Comparison of ENCODE assay signal across 20 cellular contexts in the genomic region with DNA sequence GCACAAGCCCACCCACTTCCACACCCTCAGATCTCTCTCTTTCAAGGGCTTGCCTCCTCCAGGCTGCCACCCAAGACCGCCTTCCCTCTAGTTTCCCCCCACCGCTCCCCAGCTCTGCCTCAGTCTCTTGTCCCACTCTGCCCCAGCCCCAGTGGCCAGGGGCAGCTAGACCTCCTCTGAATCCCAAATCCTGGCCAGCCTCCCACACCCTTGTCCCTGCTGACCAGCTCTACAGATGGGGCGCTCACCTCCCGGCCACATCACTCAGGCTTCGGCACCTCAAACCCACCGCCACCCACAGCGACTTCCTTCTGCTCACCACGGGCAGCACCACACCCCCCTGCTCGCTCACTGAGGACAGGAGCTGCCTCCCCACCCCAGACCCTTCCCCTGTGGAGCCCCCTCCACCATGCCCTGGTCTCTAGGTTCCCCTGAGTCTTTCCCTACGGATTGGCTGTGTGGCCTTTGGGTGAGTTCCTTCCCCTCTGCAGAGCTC. TPM values are rescaled to one million over a fixed set of nuclear protein-coding genes. Genes with fewer than 3 reads are reported as not detected.
A peak's percentile ranks its signal among the peaks of the same experiment; 100 is the strongest.
DNase-seq lines count a peak whose midpoint lies in the region; ATAC-seq, FAIRE-seq and TF ChIP-seq lines count a peak whose summit lies in the region.
"Had no signal": no experiment of that assay in that cellular context is flagged by ENCODE, and none has a peak within 500 bp of the region (broad histone marks: within the 10 kb centered on the region; RNA-seq: fewer than 3 reads in every experiment).

No MANE protein-coding gene starts in this region.

- no peak overlapping the region for H2AFZ ChIP-seq in H1 (ENCODE audit: low read length)
- H2AFZ ChIP-seq in osteoblast (ENCODE audit: low read length), result no peak overlapping the region

- TF ChIP-seq POLR2A in H1 (IDR thresholded peaks at IDR 0.05; ENCODE audit: control extremely low read depth in 1 of 2, low read depth in 2 of 2, low read length in 2 of 2), result no peak

- no peaks in the 10 kb centered on the region for H3K27me3 Mint-ChIP-seq in CD4-positive, CD25-positive, alpha-beta regulatory T cell
- H3K27me3 Mint-ChIP-seq: activated CD4-positive, alpha-beta T cell treated with anti-CD3 and anti-CD28 coated beads, Interleukin-2, amount 10 ng/mL, durations not matched to agents 24 days and 14 days had no signal

- ATAC-seq in CD4-positive, CD25-positive, alpha-beta regulatory T cell (ENCODE audit: low read depth in 2 of 2), result no peak
- no peak for ATAC-seq in HG03108 (IDR thresholded peaks at IDR 0.05; ENCODE audit: unreplicated experiment)
- ATAC-seq: mucosa of descending colon had no signal

- no peaks in the 10 kb centered on the region for H3K36me3 ChIP-seq in CD4-positive, CD25-positive, alpha-beta regulatory T cell (ENCODE audit: control insufficient read depth, insufficient read depth, low read length)
- H3K36me3 ChIP-seq in H1 (ENCODE audit: control insufficient read depth in 2 of 4, insufficient read depth in 4 of 4, low read length in 3 of 4) (no peaks in the 10 kb centered on the region), osteoblast (ENCODE audit: insufficient read depth, low read length) (no peaks in the 10 kb centered on the region)
- H3K36me3 ChIP-seq: MG63 had no signal

- H3K27ac ChIP-seq in CD4-positive, CD25-positive, alpha-beta regulatory T cell (ENCODE audit: insufficient read depth, low read length, poor library complexity, severe bottlenecking), result no peak overlapping the region
- H3K27ac ChIP-seq in RWPE1 (peak overlapping the region; percentile 81), H1 (ENCODE audit: low read depth, low read length) (no peak overlapping the region), osteoblast (ENCODE audit: low read depth, low read length) (no peak overlapping the region)

- H2BK15ac ChIP-seq in H1 (ENCODE audit: low read length), result no peak overlapping the region

- no peaks in the 10 kb centered on the region for H4K20me1 ChIP-seq in H1 (replicated peaks in 1 of 2; ENCODE audit: control insufficient read depth in 1 of 2, insufficient read depth in 2 of 2, low read length in 2 of 2)
- no peaks in the 10 kb centered on the region for H4K20me1 ChIP-seq in osteoblast (ENCODE audit: insufficient read depth, low read length)

- H3K9ac ChIP-seq in H1 (replicated peaks in 1 of 4; ENCODE audit: extremely low read depth in 1 of 4, low read depth in 3 of 4, low read length in 3 of 4), result no peak overlapping the region

- H3K23ac ChIP-seq in H1 (ENCODE audit: insufficient read length), result no peak overlapping the region

- no peak overlapping the region for H3K56ac ChIP-seq in H1 (replicated peaks; ENCODE audit: insufficient read length, low read depth, low read length)

- no peak overlapping the region for H2BK12ac ChIP-seq in H1 (ENCODE audit: low read depth, low read length)

- no peak overlapping the region for H2BK5ac ChIP-seq in H1 (ENCODE audit: low read depth, low read length)

- no peaks in the 10 kb centered on the region for H3K9me3 Mint-ChIP-seq in CD4-positive, CD25-positive, alpha-beta regulatory T cell
- H3K9me3 Mint-ChIP-seq: activated CD4-positive, alpha-beta T cell treated with anti-CD3 and anti-CD28 coated beads, Interleukin-2, amount 10 ng/mL, durations not matched to agents 24 days and 14 days had no signal

- H3K27ac Mint-ChIP-seq in CD4-positive, CD25-positive, alpha-beta regulatory T cell, result peak overlapping the region; percentile 38 to 75 (median 73)
- H3K27ac Mint-ChIP-seq: activated CD4-positive, alpha-beta T cell treated with anti-CD3 and anti-CD28 coated beads, Interleukin-2, amount 10 ng/mL, durations not matched to agents 24 days and 14 days had no signal

- no peak overlapping the region for H3K4me3 ChIP-seq in CD4-positive, CD25-positive, alpha-beta regulatory T cell (ENCODE audit: low read depth, low read length)
- H3K4me3 ChIP-seq in H1 (ENCODE audit: extremely low read depth in 1 of 4, insufficient read depth in 2 of 4, low read depth in 3 of 4, low read length in 4 of 4) (no peak overlapping the region), osteoblast (ENCODE audit: insufficient read depth, low read length) (no peak overlapping the region)
- H3K4me3 ChIP-seq: MG63, mucosa of descending colon had no signal

- TF ChIP-seq EP300 in H1 (IDR thresholded peaks at IDR 0.05; ENCODE audit: borderline replicate concordance in 1 of 2, low read depth in 2 of 2, low read length in 2 of 2), result no peak

- no peak overlapping the region for H2BK120ac ChIP-seq in H1 (replicated peaks; ENCODE audit: low read depth, low read length)

- peaks cover 0 to 56% (median 8%) of the 10 kb centered on the region in 4 donors for H3K4me1 Mint-ChIP-seq in CD4-positive, CD25-positive, alpha-beta regulatory T cell

- no peak overlapping the region for H3K4ac ChIP-seq in H1 (replicated peaks; ENCODE audit: insufficient read length, low read depth, low read length)

- H3K36me3 Mint-ChIP-seq in CD4-positive, CD25-positive, alpha-beta regulatory T cell, result no peaks in the 10 kb centered on the region

- H2AK5ac ChIP-seq in H1 (ENCODE audit: low read depth, low read length), result no peak overlapping the region

- H3K79me2 ChIP-seq in H1 (ENCODE audit: control insufficient read depth in 1 of 2, insufficient read depth in 2 of 2, low read length in 2 of 2), result no peaks in the 10 kb centered on the region
- no peaks in the 10 kb centered on the region for H3K79me2 ChIP-seq in osteoblast (ENCODE audit: insufficient read depth, low read length)

- CTCF ChIA-PET in RWPE1 (lab: Yijun Ruan, JAX) (interaction anchor here (0.6 kb wide), 1 partner anchor 16 kb away, joined by 4 read pairs; no protein-coding TSS in a partner anchor), H1 (lab: Charles Lee; ENCODE audit: partially characterized antibody) (interaction anchor here (1.1 to 10.7 kb wide), 9 partner anchors 10 to 185 kb away, joined by 3 to 78 read pairs (median 8); a partner anchor contains a TSS)

- H2BK20ac ChIP-seq in H1 (ENCODE audit: low read length), result no peak overlapping the region

- no peak for FAIRE-seq in H1 (lab: Jason Lieb, UNC)

- no peaks in the 10 kb centered on the region for H3K23me2 ChIP-seq in H1 (ENCODE audit: low read depth, low read length)

- TF ChIP-seq CTCF in RWPE1 (conservative IDR thresholded peaks at IDR 0.05; ENCODE audit: low read depth) (no peak), H1 (IDR thresholded peaks at IDR 0.05; ENCODE audit: control extremely low read depth in 1 of 3, insufficient read depth in 1 of 3, low read depth in 1 of 3, low read length in 3 of 3) (no peak), osteoblast (IDR thresholded peaks at IDR 0.05; ENCODE audit: extremely low read depth, low read depth, low read length) (no peak)

- H3K9me3 ChIP-seq in CD4-positive, CD25-positive, alpha-beta regulatory T cell (ENCODE audit: control insufficient read depth in 2 of 2, low read length in 2 of 2), result no peaks in the 10 kb centered on the region
- no peaks in the 10 kb centered on the region for H3K9me3 ChIP-seq in H1 (ENCODE audit: insufficient read depth in 2 of 2, low read depth in 1 of 2, low read length in 1 of 2)
- H3K9me3 ChIP-seq in osteoblast (ENCODE audit: low read depth, low read length), result no peaks in the 10 kb centered on the region
- H3K9me3 ChIP-seq: MG63, mucosa of descending colon had no signal

- H3K4me1 ChIP-seq in CD4-positive, CD25-positive, alpha-beta regulatory T cell (ENCODE audit: control insufficient read depth, insufficient read depth, low read length, poor library complexity, severe bottlenecking), result peaks cover 27% of the 10 kb centered on the region
- H3K4me1 ChIP-seq in H1 (replicated peaks in 1 of 4; ENCODE audit: control insufficient read depth in 3 of 4, insufficient read depth in 4 of 4, low read length in 3 of 4), result peaks cover 0 to 7% (median 0%) of the 10 kb centered on the region in 4 experiments; a peak in 2 of 7 replicates
- peaks cover 6% of the 10 kb centered on the region for H3K4me1 ChIP-seq in osteoblast (ENCODE audit: insufficient read depth, low read length)

- no peak overlapping the region for H4K5ac ChIP-seq in H1 (ENCODE audit: insufficient read length, low read depth, low read length)

- no peaks in the 10 kb centered on the region for H3K79me1 ChIP-seq in H1 (ENCODE audit: low read depth, low read length)

- H3K4me2 ChIP-seq in H1 (ENCODE audit: insufficient read depth in 1 of 2, low read depth in 2 of 2, low read length in 2 of 2) (no peak overlapping the region), osteoblast (ENCODE audit: insufficient read depth, low read length) (no peak overlapping the region)

- POLR2A ChIA-PET in RWPE1 (lab: Yijun Ruan, JAX; ENCODE audit: low non-redundant PET), result interaction anchor here (0.6 kb wide), 1 partner anchor 1460 kb away, joined by 7 read pairs; no protein-coding TSS in a partner anchor
- POLR2A ChIA-PET in H1 (lab: Charles Lee; ENCODE audit: partially characterized antibody), result interaction anchor here (1.2 to 5.4 kb wide), 3 partner anchors 10 to 16 kb away, joined by 3 to 29 read pairs (median 4); no protein-coding TSS in a partner anchor

- peak overlapping the region; percentile 18; the same call in 1 of the 2 replicates for H4K8ac ChIP-seq in H1 (ENCODE audit: extremely low read depth, insufficient read depth, low read length)

- H3K4me3 Mint-ChIP-seq in CD4-positive, CD25-positive, alpha-beta regulatory T cell, result peak overlapping the region in 1 of 4 donors; percentile 71
- H3K4me3 Mint-ChIP-seq: activated CD4-positive, alpha-beta T cell treated with anti-CD3 and anti-CD28 coated beads, Interleukin-2, amount 10 ng/mL, durations not matched to agents 24 days and 14 days had no signal

- TF ChIP-seq RAD21 in H1 (IDR thresholded peaks at IDR 0.05 in 1 of 2, conservative IDR thresholded peaks at IDR 0.05 in 1 of 2; ENCODE audit: low read depth in 2 of 2, low read length in 2 of 2), result no peak

- 86% methylated on average over 7 of the region's 10 CpGs; no CpG with 5 or more reads in 1 of the 2 experiments for WGBS in H1 (ENCODE audit: extremely low coverage in 1 of 2, insufficient coverage in 1 of 2, insufficient read length in 1 of 2, insufficient replicate concordance in 2 of 2, low coverage in 1 of 2, low lambda C conversion rate in 2 of 2, missing lambda C conversion rate in 1 of 2), 2 experiments

- H3K27me3 ChIP-seq in CD4-positive, CD25-positive, alpha-beta regulatory T cell (ENCODE audit: control insufficient read depth, insufficient read depth, low read length), result no peaks in the 10 kb centered on the region
- H3K27me3 ChIP-seq in H1 (replicated peaks in 1 of 4; ENCODE audit: control insufficient read depth in 3 of 4, extremely low read depth in 1 of 4, insufficient read depth in 3 of 4, low read length in 3 of 4) (no peaks in the 10 kb centered on the region), osteoblast (ENCODE audit: insufficient read depth, low read length) (no peaks in the 10 kb centered on the region)
- H3K27me3 ChIP-seq: MG63 had no signal

- DNase-seq in CD4-positive, CD25-positive, alpha-beta regulatory T cell, result no peak
- DNase-seq in RWPE1 (ENCODE audit: low spot score), result no peak
- DNase-seq in H1 (ENCODE audit: low read depth in 1 of 2, low spot score in 2 of 2), result no peak
- peak; percentile 66 for DNase-seq in osteoblast (ENCODE audit: insufficient read length, low spot score, missing footprints)
- no peak for DNase-seq in activated naive CD4-positive, alpha-beta T cell treated with Interleukin-2 at 50 U/mL for 16 hours
- DNase-seq in superior temporal gyrus (ENCODE audit: extremely low spot score), result no peak
- DNase-seq in A172 (ENCODE audit: low spot score), result no peak
- DNase-seq: activated CD4-positive, alpha-beta T cell treated with anti-CD3 and anti-CD28 coated beads, Interleukin-2, amount 10 ng/mL, durations not matched to agents 24 days and 14 days; AML-193; DMS79; erythroblast; islet precursor cell; MG63; NCI-H1930; NCI-H526 had no signal

- H4K91ac ChIP-seq in H1 (replicated peaks; ENCODE audit: insufficient read length, low read length), result no peak overlapping the region

- no peak overlapping the region for H3K14ac ChIP-seq in H1 (ENCODE audit: insufficient read length)

- no peak overlapping the region for H3K18ac ChIP-seq in H1 (ENCODE audit: extremely low read depth, low read length)

RNA-seq across cellular contexts. Expression of a gene that starts 11.3 kb away (rescaled TPM):
- 0.57 TPM for total RNA-seq in CD4-positive, CD25-positive, alpha-beta regulatory T cell
- polyA plus RNA-seq in CD4-positive, CD25-positive, alpha-beta regulatory T cell, result under 1 TPM in 2 of 4 donors, not detected in 2; 0.13 to 0.41 TPM
- total RNA-seq in H1 (2021; fragmentation: NEBNext Ultra II Directional; extraction: Animal tissue kit (Norgen Biotek cat#: 25700)), result not detected in 2 replicates
- 0.12 and 0.28 TPM in 2 replicates for polyA plus RNA-seq in H1 (2011; rRNA removed)
- 0.23 TPM for polyA plus RNA-seq in H1 (2011; cell fraction: cytosol; rRNA removed)
- polyA plus RNA-seq in H1 (2011; cell fraction: nucleus; rRNA removed), result 0.27 TPM
- polyA plus RNA-seq in H1 (2012, experiment 1 of 2), result 0.20 to 0.33 TPM in 2 of 4 replicates, not detected in the others
- polyA plus RNA-seq in H1 (2012, experiment 2 of 2), result 0.21 TPM
- 0.14 TPM for polyA plus RNA-seq in H1 (2013, experiment 1 of 2)
- 0.20 TPM for polyA plus RNA-seq in H1 (2013, experiment 2 of 2)
- 0.60 TPM in 1 of 2 replicates, not detected in the other for polyA minus RNA-seq in H1 (2011; rRNA and poly(A)+ RNA removed)
- not detected for polyA minus RNA-seq in H1 (2011; cell fraction: cytosol; rRNA and poly(A)+ RNA removed)
- polyA minus RNA-seq in H1 (2011; cell fraction: nucleus; rRNA and poly(A)+ RNA removed), result not detected
- not detected in 2 replicates for total RNA-seq in osteoblast
- total RNA-seq in A172 (2014; rRNA removed; shearing (Covaris generic)), result 0.10 TPM in 1 of 2 replicates, not detected in the other
- total RNA-seq: activated CD4-positive, alpha-beta T cell treated with anti-CD3 and anti-CD28 coated beads, Interleukin-2, amount 10 ng/mL, durations not matched to agents 24 days and 14 days; HT1080; SK-MEL-5 had no signal

RNA-seq across cellular contexts. Expression of a gene that starts 18.8 kb away (rescaled TPM):
- total RNA-seq in CD4-positive, CD25-positive, alpha-beta regulatory T cell, result 30.4 TPM
- 10 to 100 TPM; 21.9 to 32.8 (median 23.3) TPM for polyA plus RNA-seq in CD4-positive, CD25-positive, alpha-beta regulatory T cell
- 20.9 and 23.2 TPM in 2 replicates for total RNA-seq in H1 (2021; fragmentation: NEBNext Ultra II Directional; extraction: Animal tissue kit (Norgen Biotek cat#: 25700))
- polyA plus RNA-seq in H1 (2011; rRNA removed), result 30.0 and 42.9 TPM in 2 replicates
- 37.3 TPM for polyA plus RNA-seq in H1 (2011; cell fraction: cytosol; rRNA removed)
- polyA plus RNA-seq in H1 (2011; cell fraction: nucleus; rRNA removed), result 134 TPM
- 14.8 to 28.7 TPM (median 25.1 TPM) in 4 replicates for polyA plus RNA-seq in H1 (2012, experiment 1 of 2)
- polyA plus RNA-seq in H1 (2012, experiment 2 of 2), result 18.9 TPM
- 19.5 TPM for polyA plus RNA-seq in H1 (2013, experiment 1 of 2)
- polyA plus RNA-seq in H1 (2013, experiment 2 of 2), result 19.1 TPM
- 8.9 and 9.6 TPM in 2 replicates for polyA minus RNA-seq in H1 (2011; rRNA and poly(A)+ RNA removed)
- polyA minus RNA-seq in H1 (2011; cell fraction: cytosol; rRNA and poly(A)+ RNA removed), result 10.0 TPM
- polyA minus RNA-seq in H1 (2011; cell fraction: nucleus; rRNA and poly(A)+ RNA removed), result 20.5 TPM
- total RNA-seq in osteoblast, result 52.5 and 78.9 TPM in 2 replicates
- 103 and 108 TPM in 2 replicates for total RNA-seq in A172 (2014; rRNA removed; shearing (Covaris generic))

RNA-seq across cellular contexts. Expression of a gene that starts 36.6 kb away (rescaled TPM):
- 58.9 TPM for total RNA-seq in CD4-positive, CD25-positive, alpha-beta regulatory T cell
- 100 to 1,000 TPM; 102 to 153 (median 120) TPM for polyA plus RNA-seq in CD4-positive, CD25-positive, alpha-beta regulatory T cell
- 159 and 160 TPM in 2 replicates for total RNA-seq in H1 (2021; fragmentation: NEBNext Ultra II Directional; extraction: Animal tissue kit (Norgen Biotek cat#: 25700))
- polyA plus RNA-seq in H1 (2011; rRNA removed), result 105 and 114 TPM in 2 replicates
- polyA plus RNA-seq in H1 (2011; cell fraction: cytosol; rRNA removed), result 201 TPM
- 110 TPM for polyA plus RNA-seq in H1 (2011; cell fraction: nucleus; rRNA removed)
- polyA plus RNA-seq in H1 (2012, experiment 1 of 2), result 209 to 226 TPM (median 211 TPM) in 4 replicates
- polyA plus RNA-seq in H1 (2012, experiment 2 of 2), result 124 TPM
- 82.6 TPM for polyA plus RNA-seq in H1 (2013, experiment 1 of 2)
- polyA plus RNA-seq in H1 (2013, experiment 2 of 2), result 81.6 TPM
- polyA minus RNA-seq in H1 (2011; rRNA and poly(A)+ RNA removed), result 94.5 and 111 TPM in 2 replicates
- polyA minus RNA-seq in H1 (2011; cell fraction: cytosol; rRNA and poly(A)+ RNA removed), result 65.4 TPM
- 50.5 TPM for polyA minus RNA-seq in H1 (2011; cell fraction: nucleus; rRNA and poly(A)+ RNA removed)
- total RNA-seq in osteoblast, result 121 and 124 TPM in 2 replicates
- total RNA-seq in A172 (2014; rRNA removed; shearing (Covaris generic)), result 435 and 665 TPM in 2 replicates

RNA-seq across cellular contexts. Expression of a gene that starts 37.1 kb away (rescaled TPM):
- total RNA-seq in CD4-positive, CD25-positive, alpha-beta regulatory T cell, result not detected
- not detected for polyA plus RNA-seq in CD4-positive, CD25-positive, alpha-beta regulatory T cell
- total RNA-seq in H1 (2021; fragmentation: NEBNext Ultra II Directional; extraction: Animal tissue kit (Norgen Biotek cat#: 25700)), result not detected in 2 replicates
- 0.02 and 0.05 TPM in 2 replicates for polyA plus RNA-seq in H1 (2011; rRNA removed)
- 0.03 TPM for polyA plus RNA-seq in H1 (2011; cell fraction: cytosol; rRNA removed)
- 0.19 TPM for polyA plus RNA-seq in H1 (2011; cell fraction: nucleus; rRNA removed)
- polyA plus RNA-seq in H1 (2012, experiment 1 of 2), result 0.04 to 0.05 TPM in 2 of 4 replicates, not detected in the others
- polyA plus RNA-seq in H1 (2012, experiment 2 of 2), result not detected
- polyA plus RNA-seq in H1 (2013, experiment 1 of 2), result 0.02 TPM
- under 0.01 TPM for polyA plus RNA-seq in H1 (2013, experiment 2 of 2)
- polyA minus RNA-seq in H1 (2011; rRNA and poly(A)+ RNA removed), result 0.07 TPM in 1 of 2 replicates, not detected in the other
- not detected for polyA minus RNA-seq in H1 (2011; cell fraction: cytosol; rRNA and poly(A)+ RNA removed)
- polyA minus RNA-seq in H1 (2011; cell fraction: nucleus; rRNA and poly(A)+ RNA removed), result not detected
- total RNA-seq in osteoblast, result not detected in 2 replicates
- total RNA-seq in A172 (2014; rRNA removed; shearing (Covaris generic)), result not detected in 2 replicates
- total RNA-seq: activated CD4-positive, alpha-beta T cell treated with anti-CD3 and anti-CD28 coated beads, Interleukin-2, amount 10 ng/mL, durations not matched to agents 24 days and 14 days; HT1080; SK-MEL-5 had no signal

RNA-seq across cellular contexts. Expression of a gene that starts 59.3 kb away (rescaled TPM):
- 1.7 TPM for total RNA-seq in CD4-positive, CD25-positive, alpha-beta regulatory T cell
- not detected for polyA plus RNA-seq in CD4-positive, CD25-positive, alpha-beta regulatory T cell
- 0.34 TPM in 1 of 2 replicates, not detected in the other for total RNA-seq in H1 (2021; fragmentation: NEBNext Ultra II Directional; extraction: Animal tissue kit (Norgen Biotek cat#: 25700))
- 0.05 and 0.06 TPM in 2 replicates for polyA plus RNA-seq in H1 (2011; rRNA removed)
- polyA plus RNA-seq in H1 (2011; cell fraction: cytosol; rRNA removed), result 0.05 TPM
- 0.54 TPM for polyA plus RNA-seq in H1 (2011; cell fraction: nucleus; rRNA removed)
- polyA plus RNA-seq in H1 (2012, experiment 1 of 2), result 0.11 TPM in 1 of 4 replicates, not detected in the others
- not detected for polyA plus RNA-seq in H1 (2012, experiment 2 of 2)
- polyA plus RNA-seq in H1 (2013, experiment 1 of 2), result 0.71 TPM
- 0.29 TPM for polyA plus RNA-seq in H1 (2013, experiment 2 of 2)
- not detected in 2 replicates for polyA minus RNA-seq in H1 (2011; rRNA and poly(A)+ RNA removed)
- polyA minus RNA-seq in H1 (2011; cell fraction: cytosol; rRNA and poly(A)+ RNA removed), result not detected
- polyA minus RNA-seq in H1 (2011; cell fraction: nucleus; rRNA and poly(A)+ RNA removed), result 0.60 TPM
- total RNA-seq in osteoblast, result 0.29 and 0.36 TPM in 2 replicates
- not detected in 2 replicates for total RNA-seq in A172 (2014; rRNA removed; shearing (Covaris generic))
- total RNA-seq: HT1080, OCI-LY7, SK-MEL-5 had no signal
